Comparison of ENCODE assay signal across 8 cellular contexts in genomic region chr2:157480182-157480961, GRCh38. TPM values are rescaled to one million over a fixed set of nuclear protein-coding genes. Genes with fewer than 3 reads are reported as not detected.
DNase-seq lines count a peak whose midpoint lies in the region; ATAC-seq lines count a peak whose summit lies in the region.

No MANE protein-coding gene starts in this region.

- POLR2A ChIA-PET in naive thymus-derived CD4-positive, alpha-beta T cell (lab: Charles Lee) = interaction anchor here (0.7 to 1.6 kb wide), 4 partner anchors 12 to 163 kb away, joined by 3 to 4 read pairs (median 4); partner anchors contain the start of gene CYTIP

- no peaks in the 10 kb centered on the region for H3K9me3 ChIP-seq in naive thymus-derived CD4-positive, alpha-beta T cell (ENCODE audit: control insufficient read depth in 2 of 3, low read length in 3 of 3)

- peaks cover 0 to 15% (median 0%) of the 10 kb centered on the region in 11 donors for H3K9me3 Mint-ChIP-seq in naive thymus-derived CD4-positive, alpha-beta T cell

- H3K27me3 ChIP-seq in naive thymus-derived CD4-positive, alpha-beta T cell (ENCODE audit: control insufficient read depth in 2 of 2, insufficient read depth in 2 of 2, low read length in 2 of 2) = no peaks in the 10 kb centered on the region

- H3K4me3 ChIP-seq in naive thymus-derived CD4-positive, alpha-beta T cell (ENCODE audit: low read length) = no peak overlapping the region

- peak overlapping the region in 7 of 9 donors; percentile 21 to 95 (median 84) for H3K27ac Mint-ChIP-seq in naive thymus-derived CD4-positive, alpha-beta T cell

- no peaks in the 10 kb centered on the region for H3K36me3 ChIP-seq in naive thymus-derived CD4-positive, alpha-beta T cell (ENCODE audit: control insufficient read depth in 2 of 3, insufficient read depth in 3 of 3, low read length in 3 of 3)

- H3K27me3 Mint-ChIP-seq in naive thymus-derived CD4-positive, alpha-beta T cell = no peaks in the 10 kb centered on the region

- H3K4me1 Mint-ChIP-seq in naive thymus-derived CD4-positive, alpha-beta T cell = peaks cover 22 to 81% (median 53%) of the 10 kb centered on the region in 7 donors

- ATAC-seq in HG03066 (IDR thresholded peaks at IDR 0.05; ENCODE audit: low read depth, unreplicated experiment) (peak; percentile 57), HG03097 (IDR thresholded peaks at IDR 0.05; ENCODE audit: low FRiP score, unreplicated experiment) (no peak)
- peak; percentile 46 for ATAC-seq in naive thymus-derived CD4-positive, alpha-beta T cell

- intact Hi-C loops in naive thymus-derived CD4-positive, alpha-beta T cell (cut with micrococcal nuclease) = loop anchor here (1.0 kb wide), 2 partner anchors 8 to 11 kb away; no protein-coding TSS in a partner anchor

- H3K4me3 Mint-ChIP-seq in naive thymus-derived CD4-positive, alpha-beta T cell = peak overlapping the region; percentile 11 to 86 (median 50)

- H3K27ac ChIP-seq in naive thymus-derived CD4-positive, alpha-beta T cell (ENCODE audit: low read depth, low read length) = no peak overlapping the region

- DNase-seq in activated T-cell treated with anti-CD3 and anti-CD28 coated beads for 24 hours (ENCODE audit: low read depth) (peak; percentile 42), activated T-cell treated with anti-CD3 and anti-CD28 coated beads for 4 hours (no peak), cerebellar cortex (ENCODE audit: low spot score) (no peak), GF-D8 (lab: John Stamatoyannopoulos, UW) (no peak)
- peak; percentile 37 for DNase-seq in activated naive CD4-positive, alpha-beta T cell treated with anti-CD3 and anti-CD28 coated beads, Interleukin-2, amount 50 U/mL, for 16 hours
- DNase-seq in naive thymus-derived CD4-positive, alpha-beta T cell = peak in 1 of 9 donors; percentile 62

- CTCF ChIA-PET in naive thymus-derived CD4-positive, alpha-beta T cell (lab: Charles Lee) = interaction anchor here (0.6 to 1.4 kb wide), 3 partner anchors 12 to 385 kb away, joined by 3 to 5 read pairs (median 4); no protein-coding TSS in a partner anchor

- peaks cover 0 to 28% (median 0%) of the 10 kb centered on the region in 5 donors for H3K36me3 Mint-ChIP-seq in naive thymus-derived CD4-positive, alpha-beta T cell

- peaks cover 0 to 25% of the 10 kb centered on the region in 2 donors for H3K4me1 ChIP-seq in naive thymus-derived CD4-positive, alpha-beta T cell (ENCODE audit: control insufficient read depth in 2 of 2, insufficient read depth in 2 of 2, low read length in 2 of 2)

RNA-seq across cellular contexts. Expression of gene CYTIP, which starts 36.5 kb away (rescaled TPM):
- 100 to 1,000 TPM; 290 to 406 (median 363) TPM for total RNA-seq in naive thymus-derived CD4-positive, alpha-beta T cell
- polyA plus RNA-seq in naive thymus-derived CD4-positive, alpha-beta T cell = 100 to 1,000 TPM; 170 to 270 TPM

Comparison
In these comparisons a context has a peak if more than half of its experiments do, and no peak if none do; other contexts are left out.
1. DNase-seq: peak in activated T-cell treated with anti-CD3 and anti-CD28 coated beads for 24 hours (single experiment) and activated naive CD4-positive, alpha-beta T cell treated with anti-CD3 and anti-CD28 coated beads, Interleukin-2, amount 50 U/mL, for 16 hours (single experiment); none in activated T-cell treated with anti-CD3 and anti-CD28 coated beads for 4 hours (single experiment), cerebellar cortex (single experiment) and GF-D8 (single experiment).